ENCODE assay signal across 11 cellular contexts in genomic region chr11:12182650-12183511, GRCh38.
DNase-seq lines count a peak whose midpoint lies in the region; ATAC-seq and TF ChIP-seq lines count a peak whose summit lies in the region.
"Had no signal": no experiment of that assay in that cellular context is flagged by ENCODE, and none has a peak within 500 bp of the region (broad histone marks: within the 10 kb centered on the region; RNA-seq: fewer than 3 reads in every experiment).

No MANE protein-coding gene starts in this region.

- DNase-seq in NCI-H510A treated with DMSO at 0.1 percent for 48 hours (lab: John Stamatoyannopoulos, UW) (peak; percentile 20), NCI-H510A (lab: John Stamatoyannopoulos, UW) (no peak), adipocyte (ENCODE audit: low read depth) (peak; percentile 88), iPS-NIHi11 (ENCODE audit: low spot score) (peak; percentile 60), upper lobe of right lung (no peak), midbrain (lab: John Stamatoyannopoulos, UW) (no peak)
- DNase-seq: activated T-cell treated with anti-CD3 and anti-CD28 coated beads for 4 hours; CD4-positive, alpha-beta memory T cell had no signal

- H3K9me3 ChIP-seq in adipocyte (ENCODE audit: control insufficient read depth, low read length) (no peaks in the 10 kb centered on the region), upper lobe of right lung (no peaks in the 10 kb centered on the region)

- no peak overlapping the region for H3K9ac ChIP-seq in adipocyte (ENCODE audit: low read length)

- H3K27me3 ChIP-seq in adipocyte (replicated peaks; ENCODE audit: control insufficient read depth, insufficient read depth, low read length) (no peaks in the 10 kb centered on the region), upper lobe of right lung (no peaks in the 10 kb centered on the region)

- no peak overlapping the region for H3K4me3 ChIP-seq in adipocyte (ENCODE audit: low read length)
- H3K4me3 ChIP-seq in upper lobe of right lung = no peak overlapping the region
- H3K4me3 ChIP-seq: skin epidermis had no signal

- H3K36me3 ChIP-seq in adipocyte (ENCODE audit: control insufficient read depth, insufficient read depth, low read length, severe bottlenecking) (no peaks in the 10 kb centered on the region), upper lobe of right lung (no peaks in the 10 kb centered on the region)

- no peak for TF ChIP-seq CTCF in upper lobe of right lung (IDR thresholded peaks at IDR 0.05)

- H3K4me1 ChIP-seq in adipocyte (ENCODE audit: control insufficient read depth, insufficient read depth, low read length) = peaks cover 23% of the 10 kb centered on the region
- peaks cover 45% of the 10 kb centered on the region for H3K4me1 ChIP-seq in upper lobe of right lung

- ATAC-seq in upper lobe of right lung = peak; percentile 59
- ATAC-seq in GM18517 (IDR thresholded peaks at IDR 0.05; ENCODE audit: unreplicated experiment) = no peak
- ATAC-seq in HG02763 (IDR thresholded peaks at IDR 0.05; ENCODE audit: unreplicated experiment) = no peak

- intact Hi-C loops in upper lobe of right lung (cut with DNase I) = no loop called here

- H3K27ac ChIP-seq in upper lobe of right lung = no peak overlapping the region

Comparison
In these comparisons a context has a peak if more than half of its experiments do, and no peak if none do; other contexts are left out.
1. DNase-seq: peak in NCI-H510A treated with DMSO at 0.1 percent for 48 hours (single experiment), adipocyte (single experiment) and iPS-NIHi11 (single experiment); none in NCI-H510A (single experiment), upper lobe of right lung (single experiment) and midbrain (single experiment).